30 cellular contexts compared by ENCODE assay signal in the genomic region with DNA sequence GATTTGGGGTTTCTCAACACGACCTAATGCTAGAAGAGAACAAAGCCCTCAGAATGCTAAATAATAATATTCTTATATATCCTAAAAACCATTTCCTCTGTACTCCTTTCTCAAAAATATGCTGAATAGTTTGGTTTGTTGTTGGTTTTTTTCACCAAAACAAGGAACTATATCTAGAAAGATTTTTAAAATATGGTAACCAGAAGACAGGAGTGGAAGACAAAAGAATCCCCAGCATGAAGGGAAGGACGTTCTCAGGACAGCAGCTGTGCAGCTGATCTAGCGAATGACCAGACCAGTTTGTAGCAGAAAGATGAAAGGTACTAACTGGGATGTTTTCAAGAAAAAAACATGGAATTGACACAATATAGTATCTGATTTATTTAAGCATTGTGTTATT.
"Had no signal": no experiment of that assay in that cellular context is flagged by ENCODE, and none has a peak within 500 bp of the region (broad histone marks: within the 10 kb centered on the region; RNA-seq: fewer than 3 reads in every experiment).

No MANE protein-coding gene starts in this region.

- H3K36me3 ChIP-seq: left lung, lower lobe of right lung, neutrophil, ovary, prostate gland, vagina had no signal

- H3K36me3 Mint-ChIP-seq: naive B cell; natural killer cell; stimulated activated naive B cell treated with anti-CD40 and anti-IgM and Interleukin-4, amounts not matched to agents 10 μg/mL and 1 μg/mL and 100 μg/mL, for 72 hours; type B pancreatic cell had no signal

- H3K27ac ChIP-seq: hepatocyte, left lung, lower lobe of right lung, neural progenitor cell, neutrophil, ovary, prostate gland, skin epidermis, stomach, tibial nerve, vagina had no signal

- H3K27ac Mint-ChIP-seq: naive B cell; nephron progenitor cell; neural progenitor cell; stimulated activated naive B cell treated with anti-CD40 and anti-IgM and Interleukin-4, amounts not matched to agents 10 μg/mL and 1 μg/mL and 100 μg/mL, for 72 hours; type B pancreatic cell had no signal

- DNase-seq: kidney glomerular epithelial cell; left colon; left lung; lower lobe of right lung; mammary epithelial cell; mesenchymal stem cell; naive B cell; natural killer cell; nephron progenitor cell; occipital lobe; ovary; posterior cingulate gyrus; retina; right cardiac atrium; stimulated activated CD4-positive, alpha-beta T cell treated with anti-CD3 and anti-CD28 coated beads, Interleukin-12 subunit alpha, Interleukin-12 subunit beta, amount 100 ng/mL, for 4 hours; stimulated activated CD4-positive, alpha-beta T cell treated with anti-CD3 and anti-CD28 coated beads, Interleukin-15, amount 100 ng/mL, for 24 hours; stimulated activated CD4-positive, alpha-beta T cell treated with anti-CD3 and anti-CD28 coated beads, Interleukin-2, amount 100 ng/mL, for 24 hours; stimulated activated CD4-positive, alpha-beta T cell treated with anti-CD3 and anti-CD28 coated beads, Interleukin-4, amount 100 ng/mL, for 1 hour; stimulated activated naive B cell treated with anti-CD40 and anti-IgM and Interleukin-4, amounts not matched to agents 10 μg/mL and 1 μg/mL and 100 μg/mL, for 72 hours; stimulated activated naive CD8-positive, alpha-beta T cell treated with anti-CD3 and anti-CD28 coated beads, Interleukin-15, Interleukin-2, amounts not matched to agents 100 U/mL and 50 U/mL, for 24 hours; stomach had no signal

- H3K27me3 ChIP-seq: hepatocyte, left lung, neural progenitor cell, ovary, stomach, tibial nerve, vagina had no signal

- H3K27me3 Mint-ChIP-seq: type B pancreatic cell had no signal

- H3K4me1 Mint-ChIP-seq: naive B cell; stimulated activated naive B cell treated with anti-CD40 and anti-IgM and Interleukin-4, amounts not matched to agents 10 μg/mL and 1 μg/mL and 100 μg/mL, for 72 hours had no signal

- H3K4me1 ChIP-seq: left lung, lower lobe of right lung, prostate gland, stomach, tibial nerve, vagina had no signal

- H3K4me3 ChIP-seq: hepatocyte, left lung, lower lobe of right lung, neural progenitor cell, ovary, prostate gland, skin epidermis, stomach, tibial nerve, vagina had no signal

- H3K4me3 Mint-ChIP-seq: naive B cell; natural killer cell; nephron progenitor cell; neural progenitor cell; stimulated activated naive B cell treated with anti-CD40 and anti-IgM and Interleukin-4, amounts not matched to agents 10 μg/mL and 1 μg/mL and 100 μg/mL, for 72 hours; type B pancreatic cell had no signal

- H3K9me3 ChIP-seq: left lung, lower lobe of right lung, neutrophil, ovary, prostate gland, stomach, tibial nerve, vagina had no signal

- H3K9me3 Mint-ChIP-seq: natural killer cell; nephron progenitor cell; neural progenitor cell; stimulated activated naive B cell treated with anti-CD40 and anti-IgM and Interleukin-4, amounts not matched to agents 10 μg/mL and 1 μg/mL and 100 μg/mL, for 72 hours; type B pancreatic cell had no signal

- ATAC-seq: left colon; left lung; lower lobe of right lung; natural killer cell; right cardiac atrium; sciatic nerve; stimulated activated naive B cell treated with anti-CD40 and anti-IgM and Interleukin-4, amounts not matched to agents 10 μg/mL and 1 μg/mL and 100 μg/mL, for 72 hours; stimulated activated naive CD8-positive, alpha-beta T cell treated with anti-CD3 and anti-CD28 coated beads, Interleukin-15, Interleukin-2, amounts not matched to agents 100 U/mL and 50 U/mL, for 24 hours had no signal
